12 cellular contexts compared by ENCODE assay signal in the genomic region with DNA sequence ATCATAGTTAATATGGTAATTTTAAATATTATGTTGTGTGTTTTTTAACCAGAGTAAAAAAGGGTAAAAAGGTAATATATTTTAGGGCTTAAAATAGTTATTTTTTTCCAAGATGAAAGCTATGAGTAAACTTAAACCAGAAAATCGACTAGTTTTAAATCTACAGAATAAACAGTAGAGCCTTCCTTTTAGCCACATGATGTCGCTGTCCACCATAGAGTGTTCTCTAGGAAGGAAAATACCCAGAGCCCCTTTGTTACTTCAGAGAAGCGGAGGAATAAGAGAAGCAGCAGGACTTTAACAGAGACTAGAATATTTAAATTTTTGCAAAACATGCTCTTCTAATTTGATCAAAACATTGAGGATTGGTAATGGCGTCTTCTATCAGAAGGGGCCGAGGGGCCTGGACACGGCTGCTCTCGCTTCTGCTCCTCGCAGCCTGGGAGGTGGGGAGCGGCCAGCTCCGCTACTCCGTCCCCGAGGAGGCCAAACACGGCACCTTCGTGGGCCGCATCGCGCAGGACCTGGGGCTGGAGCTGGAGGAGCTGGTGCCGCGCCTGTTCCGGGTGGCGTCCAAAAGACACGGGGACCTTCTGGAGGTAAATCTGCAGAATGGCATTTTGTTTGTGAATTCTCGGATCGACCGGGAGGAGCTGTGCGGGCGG. TPM values are rescaled to one million over a fixed set of nuclear protein-coding genes. Genes with fewer than 3 reads are reported as not detected.
DNase-seq lines count a peak whose midpoint lies in the region; ATAC-seq and TF ChIP-seq lines count a peak whose summit lies in the region.
"Had no signal": no experiment of that assay in that cellular context is flagged by ENCODE, and none has a peak within 500 bp of the region (broad histone marks: within the 10 kb centered on the region; RNA-seq: fewer than 3 reads in every experiment).

A gene (plus strand): TSS at position 259 of the 665 bp plus-strand sequence.

- no peaks in the 10 kb centered on the region for H3K4me1 ChIP-seq in thoracic aorta (ENCODE audit: control insufficient read depth in 1 of 2, low read depth in 2 of 2)
- H3K4me1 ChIP-seq in spleen = no peaks in the 10 kb centered on the region

- peak; percentile 70 for DNase-seq in NCI-H82 (lab: John Stamatoyannopoulos, UW)
- DNase-seq in NCI-H82 treated with DMSO at 0.1 percent for 48 hours (lab: John Stamatoyannopoulos, UW; ENCODE audit: unreplicated experiment) = no peak
- peak; percentile 53 for DNase-seq in SK-MEL-5 (ENCODE audit: low read depth, low spot score)
- DNase-seq in thoracic aorta (ENCODE audit: low spot score) = no peak
- DNase-seq in stimulated activated naive CD4-positive, alpha-beta T cell (lab: John Stamatoyannopoulos, UW) = no peak
- DNase-seq in spleen = no peak
- DNase-seq: ACHN; activated CD8-positive, alpha-beta T cell treated with anti-CD3 and anti-CD28 coated beads for 36 hours; NCI-H2081 had no signal

- TF ChIP-seq CTCF in thoracic aorta (IDR thresholded peaks at IDR 0.05) (no peak), spleen (IDR thresholded peaks at IDR 0.05 in 8 of 11, conservative IDR thresholded peaks at IDR 0.05 in 3 of 11) (no peak)

- in situ Hi-C loops in SK-MEL-5 (cut with HindIII; ENCODE audit: low pct_unique_long_range_greater_than_20kb, low sequenced_read_pairs) = no loop called here

- H3K9me3 ChIP-seq in iPS-18c (ENCODE audit: control insufficient read depth, insufficient read depth, low read length) = no peaks in the 10 kb centered on the region
- H3K9me3 ChIP-seq in thoracic aorta = peaks cover 25% of the 10 kb centered on the region
- H3K9me3 ChIP-seq in spleen = peaks cover 2 to 99% (median 88%) of the 10 kb centered on the region in 8 donors

- intact Hi-C loops in spleen (cut with DNase I; ENCODE audit: low total_unique reads) = no loop called here

- 21 to 34% (median 24%) methylated on average over 23 to 27 of the region's 27 CpGs for WGBS in spleen, 5 donors

- no peaks in the 10 kb centered on the region for H3K27me3 ChIP-seq in thoracic aorta (replicated peaks; ENCODE audit: insufficient read depth)
- H3K27me3 ChIP-seq in spleen (replicated peaks in 1 of 7) = peaks cover 0 to 70% (median 0%) of the 10 kb centered on the region in 7 donors

- H3K36me3 ChIP-seq in thoracic aorta (no peaks in the 10 kb centered on the region), spleen (no peaks in the 10 kb centered on the region)

- H3K27ac ChIP-seq in thoracic aorta (no peak within 1 kb of the TSS), spleen (no peak within 1 kb of the TSS)

- no peak for ATAC-seq in thoracic aorta (ENCODE audit: insufficient number of reproducible peaks, low FRiP score, low read depth)
- ATAC-seq in GM19463 (IDR thresholded peaks at IDR 0.05; ENCODE audit: unreplicated experiment) = no peak
- ATAC-seq: activated CD8-positive, alpha-beta T cell treated with anti-CD3 and anti-CD28 coated beads for 36 hours had no signal

- H3K4me3 ChIP-seq in iPS-18c (ENCODE audit: insufficient read depth, low read depth, low read length) (peak within 1 kb of the TSS; percentile 49), thoracic aorta (peak within 1 kb of the TSS; percentile 44), spleen (peak within 1 kb of the TSS in 2 of 8 donors; percentile 6 to 36)

- no peak for TF ChIP-seq POLR2A in spleen (IDR thresholded peaks at IDR 0.05)

RNA-seq across cellular contexts. Expression of the gene that starts here (rescaled TPM):
- total RNA-seq in SK-MEL-5 (2014; rRNA removed; shearing (Covaris generic)) = 0.08 and 0.13 TPM in 2 replicates
- 0.20 and 0.25 TPM in 2 replicates for polyA plus RNA-seq in SK-MEL-5 (2015; cell fraction: cytosol; rRNA removed)
- polyA plus RNA-seq in SK-MEL-5 (2015; cell fraction: nucleus; rRNA removed) = 0.09 and 0.23 TPM in 2 replicates
- under 1 TPM in 1 of 2 donors, not detected in 1; 0.85 TPM for total RNA-seq in thoracic aorta
- total RNA-seq in spleen = under 1 TPM in 1 of 7 donors, not detected in 6; 0.09 TPM
- under 1 TPM in 1 of 3 donors, not detected in 2; 0.03 TPM for polyA plus RNA-seq in spleen
- total RNA-seq: activated CD8-positive, alpha-beta T cell treated with anti-CD3 and anti-CD28 coated beads for 36 hours; myocyte had no signal

Comparison
In these comparisons a context has a peak if more than half of its experiments do, and no peak if none do; other contexts are left out.
1. Peak in DNase-seq in SK-MEL-5; RNA of the gene not detected or under 1 TPM.